10 cellular contexts compared by ENCODE assay signal in genomic region chr17:66341462-66341861, GRCh38.
"Had no signal": no experiment of that assay in that cellular context is flagged by ENCODE, and none has a peak within 500 bp of the region (broad histone marks: within the 10 kb centered on the region; RNA-seq: fewer than 3 reads in every experiment).

No MANE protein-coding gene starts in this region.

- ATAC-seq: WTC11 had no signal

- DNase-seq: activated CD4-positive, alpha-beta T cell treated with anti-CD3 and anti-CD28 coated beads for 48 hours; activated CD8-positive, alpha-beta memory T cell treated with anti-CD3 and anti-CD28 coated beads for 24 hours; activated gamma-delta T cell; foreskin fibroblast; head of caudate nucleus; left ventricle myocardium inferior; mesenchymal stem cell; stimulated activated CD4-positive, alpha-beta T cell treated with anti-CD3 and anti-CD28 coated beads, Interleukin-15, amount 100 ng/mL, for 24 hours had no signal

- H3K27ac Mint-ChIP-seq: T-helper 1 cell treated with Interleukin-12 subunit alpha and Interleukin-12 subunit beta and Interleukin-4 antibody, amounts not matched to agents 30 μg/mL and 1 μg/mL, for 36 hours; WTC11 had no signal

- H3K4me3 Mint-ChIP-seq: T-helper 1 cell treated with Interleukin-12 subunit alpha and Interleukin-12 subunit beta and Interleukin-4 antibody, amounts not matched to agents 30 μg/mL and 1 μg/mL, for 36 hours; WTC11 had no signal

- H3K9me3 Mint-ChIP-seq: T-helper 1 cell treated with Interleukin-12 subunit alpha and Interleukin-12 subunit beta and Interleukin-4 antibody, amounts not matched to agents 30 μg/mL and 1 μg/mL, for 36 hours; WTC11 had no signal

- H3K36me3 Mint-ChIP-seq: WTC11 had no signal
